Comparison of ENCODE assay signal across 1 cellular context in the genomic region with DNA sequence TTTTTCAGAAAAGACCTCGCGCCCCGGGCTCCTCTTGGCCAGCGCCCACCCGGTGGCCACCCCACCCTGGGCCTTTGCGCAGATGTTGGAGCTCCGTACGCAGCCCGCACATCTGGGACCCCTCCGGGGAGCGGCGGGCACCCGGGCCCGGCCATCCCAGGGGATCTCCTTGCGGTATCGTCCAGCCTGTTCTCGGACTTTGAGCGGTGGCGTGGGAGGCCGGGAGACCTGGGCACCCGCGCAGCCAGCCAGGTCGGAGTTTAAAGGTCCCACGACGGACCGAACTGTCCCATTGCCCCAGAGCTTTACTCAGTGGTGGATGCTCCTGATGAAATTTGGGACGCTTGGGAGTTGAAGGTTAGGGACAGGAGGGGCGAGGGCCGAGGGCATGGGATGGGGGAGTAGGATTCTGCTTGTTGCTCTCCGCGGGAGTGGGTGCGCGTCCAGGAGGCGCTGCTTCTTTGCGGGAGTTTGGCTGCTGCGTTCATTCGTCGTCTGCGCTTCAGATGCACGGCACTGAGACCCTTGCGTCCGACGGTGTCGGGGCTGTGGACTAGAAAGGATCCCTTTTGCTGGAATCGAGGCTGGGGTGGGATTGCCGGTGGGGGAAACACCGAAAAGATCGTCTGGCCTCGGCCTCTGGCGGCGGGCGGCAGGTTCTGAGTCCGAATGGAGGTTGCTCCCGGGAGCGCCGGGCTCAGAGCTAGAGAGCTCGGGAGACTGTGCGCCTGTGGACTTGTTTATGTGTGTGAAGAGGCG.
TF ChIP-seq lines count a peak whose summit lies in the region.

No MANE protein-coding gene starts in this region.

TF ChIP-seq in H1, 55 proteins besides CTCF, POLR2A, EP300 and RAD21:
- TF ChIP-seq SUZ12 (IDR thresholded peaks at IDR 0.05; ENCODE audit: low read length), result peak; percentile 89; the same call in 1 of the 2 replicates
- TF ChIP-seq BACH1 (IDR thresholded peaks at IDR 0.05; ENCODE audit: low read length), result no peak
- TF ChIP-seq SRF (IDR thresholded peaks at IDR 0.05; ENCODE audit: low read depth, low read length), result no peak
- TF ChIP-seq RNF2 (IDR thresholded peaks at IDR 0.05; ENCODE audit: borderline replicate concordance, low read depth, low read length, missing control alignments, poor library complexity, severe bottlenecking), result peak; percentile 50
- TF ChIP-seq EZH2 (IDR thresholded peaks at IDR 0.05; ENCODE audit: low read depth, low read length, severe bottlenecking), result peak; percentile 81
- 0 out of 4 replicates have a peak, but pooled peaks of 1 of the 2 experiments have one; percentile 9 for TF ChIP-seq HDAC2 (IDR thresholded peaks at IDR 0.05; ENCODE audit: borderline replicate concordance in 1 of 2, low read depth in 2 of 2, low read length in 2 of 2)
- peak; percentile 34 for TF ChIP-seq KDM4A (IDR thresholded peaks at IDR 0.05; ENCODE audit: low read depth, low read length, severe bottlenecking)
- 0 out of 2 replicates have a peak, but pooled peaks have one; percentile 28 for TF ChIP-seq CBX8 (IDR thresholded peaks at IDR 0.05; ENCODE audit: borderline replicate concordance, low read depth, low read length)
- no peak for TF ChIP-seq TEAD4 (IDR thresholded peaks at IDR 0.05; ENCODE audit: low read depth, low read length)
- no peak for TF ChIP-seq ZNF274 (IDR thresholded peaks at IDR 0.05; ENCODE audit: borderline replicate concordance, extremely low read depth, low read length)
TF ChIP-seq in H1: peak in this region for 6.
